In genomic region chr5:155934964-155935363, GRCh38 we compare ENCODE assay signal across 3 cellular contexts.
TF ChIP-seq lines count a peak whose summit lies in the region.

No MANE protein-coding gene starts in this region.

TF ChIP-seq in A549, 52 proteins besides CTCF, POLR2A, EP300 and RAD21:
- TF ChIP-seq MAFK (IDR thresholded peaks at IDR 0.05; ENCODE audit: partially characterized antibody), result peak; percentile 88
- no peak for TF ChIP-seq ELK1 (IDR thresholded peaks at IDR 0.05; ENCODE audit: low read depth, low read length)

TF ChIP-seq in IMR-90, 13 proteins besides CTCF, POLR2A, EP300 and RAD21:
- no peak for TF ChIP-seq CEBPB (IDR thresholded peaks at IDR 0.05; ENCODE audit: low read depth, low read length)
- TF ChIP-seq MAFK (IDR thresholded peaks at IDR 0.05; ENCODE audit: low read depth, low read length), result peak; percentile 93

TF ChIP-seq in H1, 55 proteins besides CTCF, POLR2A, EP300 and RAD21:
- no peak for TF ChIP-seq SP4 (IDR thresholded peaks at IDR 0.05; ENCODE audit: low read length)
- no peak for TF ChIP-seq CBX8 (IDR thresholded peaks at IDR 0.05; ENCODE audit: borderline replicate concordance, low read depth, low read length)
- TF ChIP-seq E2F6 (IDR thresholded peaks at IDR 0.05), result no peak
- 0 out of 2 replicates have a peak, but pooled peaks have one; percentile 27 for TF ChIP-seq MAFK (IDR thresholded peaks at IDR 0.05; ENCODE audit: low read depth, low read length)
- TF ChIP-seq TAF7 (optimal IDR thresholded peaks at IDR 0.05; ENCODE audit: borderline replicate concordance, low read depth, low read length), result no peak
